11 cellular contexts compared by ENCODE assay signal in genomic region chr6:157867155-157867559, GRCh38. TPM values are rescaled to one million over a fixed set of nuclear protein-coding genes. Genes with fewer than 3 reads are reported as not detected.
A peak's percentile ranks its signal among the peaks of the same experiment; 100 is the strongest.
DNase-seq lines count a peak whose midpoint lies in the region; TF ChIP-seq lines count a peak whose summit lies in the region.
"Had no signal": no experiment of that assay in that cellular context is flagged by ENCODE, and none has a peak within 500 bp of the region (broad histone marks: within the 10 kb centered on the region; RNA-seq: fewer than 3 reads in every experiment).

No MANE protein-coding gene starts in this region.

- H3K4me3 Mint-ChIP-seq in MCF 10A (ENCODE audit: unreplicated experiment): no peak overlapping the region
- H3K4me3 Mint-ChIP-seq in activated CD4-positive, alpha-beta T cell treated with anti-CD3 and anti-CD28 coated beads, Interleukin-2, amount 10 ng/mL, durations not matched to agents 7 days and 5 days: no peak overlapping the region

- H3K36me3 ChIP-seq in breast epithelium (no peaks in the 10 kb centered on the region), uterus (no peaks in the 10 kb centered on the region)

- H3K27me3 Mint-ChIP-seq in MCF 10A (ENCODE audit: insufficient read depth, unreplicated experiment): no peaks in the 10 kb centered on the region
- H3K27me3 Mint-ChIP-seq in activated CD4-positive, alpha-beta T cell treated with anti-CD3 and anti-CD28 coated beads, Interleukin-2, amount 10 ng/mL, durations not matched to agents 7 days and 5 days: peaks cover 16% of the 10 kb centered on the region

- TF ChIP-seq POLR2A in breast epithelium (IDR thresholded peaks at IDR 0.05): no peak
- TF ChIP-seq POLR2A in uterus (IDR thresholded peaks at IDR 0.05): no peak

- H3K27me3 ChIP-seq in breast epithelium (no peaks in the 10 kb centered on the region), uterus (no peaks in the 10 kb centered on the region)
- H3K27me3 ChIP-seq: body of pancreas had no signal

- H3K27ac ChIP-seq in breast epithelium: peak overlapping the region in 1 of 2 donors; percentile 2
- peak overlapping the region; percentile 33 to 39 for H3K27ac ChIP-seq in uterus
- H3K27ac ChIP-seq: body of pancreas had no signal

- intact Hi-C loops in MCF 10A (cut with micrococcal nuclease) (no loop called here), breast epithelium (cut with DNase I; ENCODE audit: low total_unique reads) (loop anchor here (1.0 kb wide), 1 partner anchor 32 kb away; no protein-coding TSS in a partner anchor), uterus (cut with DNase I; ENCODE audit: low total_unique reads) (no loop called here)

- H3K4me1 Mint-ChIP-seq in MCF 10A (ENCODE audit: insufficient read depth, unreplicated experiment): peaks cover 27% of the 10 kb centered on the region
- H3K4me1 Mint-ChIP-seq in activated CD4-positive, alpha-beta T cell treated with anti-CD3 and anti-CD28 coated beads, Interleukin-2, amount 10 ng/mL, durations not matched to agents 7 days and 5 days: peaks cover 11% of the 10 kb centered on the region

- H3K4me1 ChIP-seq in breast epithelium: peaks cover 0 to 2% of the 10 kb centered on the region in 2 donors
- peaks cover 7 to 27% of the 10 kb centered on the region in 2 donors for H3K4me1 ChIP-seq in uterus

- CTCF ChIA-PET in MCF 10A (lab: Yijun Ruan, JAX): interaction anchor here (1.0 to 1.4 kb wide), 2 partner anchors 110 to 200 kb away, joined by 4 to 6 read pairs; no protein-coding TSS in a partner anchor
- CTCF ChIA-PET in activated CD4-positive, alpha-beta T cell treated with anti-CD3 and anti-CD28 coated beads, Interleukin-2, amount 10 ng/mL, durations not matched to agents 7 days and 5 days (lab: Charles Lee): interaction anchor here (1.2 kb wide), 1 partner anchor 16 kb away, joined by 3 read pairs; no protein-coding TSS in a partner anchor

- no peaks in the 10 kb centered on the region for H3K36me3 Mint-ChIP-seq in MCF 10A (ENCODE audit: insufficient read depth, unreplicated experiment)
- peaks cover 4% of the 10 kb centered on the region for H3K36me3 Mint-ChIP-seq in activated CD4-positive, alpha-beta T cell treated with anti-CD3 and anti-CD28 coated beads, Interleukin-2, amount 10 ng/mL, durations not matched to agents 7 days and 5 days (ENCODE audit: low read depth)

- peak; percentile 59 for DNase-seq in MCF 10A (ENCODE audit: unreplicated experiment)
- no peak for DNase-seq in breast epithelium (ENCODE audit: low spot score in 2 of 2)
- DNase-seq in activated CD4-positive, alpha-beta T cell treated with anti-CD3 and anti-CD28 coated beads, Interleukin-2, amount 10 ng/mL, durations not matched to agents 7 days and 5 days: peak; percentile 26
- DNase-seq in fibroblast of the aortic adventitia (ENCODE audit: low read depth): peak; percentile 62
- DNase-seq in uterus: no peak
- no peak for DNase-seq in hypothalamus (lab: John Stamatoyannopoulos, UW)
- no peak for DNase-seq in COR-L47 (lab: John Stamatoyannopoulos, UW)
- no peak for DNase-seq in amygdala (lab: John Stamatoyannopoulos, UW)
- DNase-seq: body of pancreas, Calu3, MV-4-11 had no signal

- POLR2A ChIA-PET in MCF 10A (lab: Yijun Ruan, JAX): interaction anchor here (0.9 to 1.6 kb wide), 2 partner anchors 23 to 33 kb away, joined by 3 to 6 read pairs; no protein-coding TSS in a partner anchor
- POLR2A ChIA-PET in activated CD4-positive, alpha-beta T cell treated with anti-CD3 and anti-CD28 coated beads, Interleukin-2, amount 10 ng/mL, durations not matched to agents 7 days and 5 days (lab: Charles Lee): no interaction called here

- BruUV-seq in MCF 10A (replicated peaks; lab: Mats Ljungman, UMichigan): no TSS peak

- no peak overlapping the region for H3K4me3 ChIP-seq in breast epithelium
- no peak overlapping the region for H3K4me3 ChIP-seq in fibroblast of the aortic adventitia (ENCODE audit: low read depth, low read length)
- no peak overlapping the region for H3K4me3 ChIP-seq in uterus
- H3K4me3 ChIP-seq: body of pancreas had no signal

- H3K9me3 Mint-ChIP-seq in MCF 10A (ENCODE audit: unreplicated experiment): no peaks in the 10 kb centered on the region
- no peaks in the 10 kb centered on the region for H3K9me3 Mint-ChIP-seq in activated CD4-positive, alpha-beta T cell treated with anti-CD3 and anti-CD28 coated beads, Interleukin-2, amount 10 ng/mL, durations not matched to agents 7 days and 5 days

- TF ChIP-seq CTCF in MCF 10A (IDR thresholded peaks at IDR 0.05; ENCODE audit: unreplicated experiment) (no peak), breast epithelium (IDR thresholded peaks at IDR 0.05) (no peak), fibroblast of the aortic adventitia (IDR thresholded peaks at IDR 0.05; ENCODE audit: insufficient read depth, low read length) (no peak), uterus (IDR thresholded peaks at IDR 0.05) (no peak)

- H3K9me3 ChIP-seq in breast epithelium (no peaks in the 10 kb centered on the region), uterus (no peaks in the 10 kb centered on the region)
- H3K9me3 ChIP-seq: body of pancreas had no signal

- H3K27ac Mint-ChIP-seq in MCF 10A (ENCODE audit: low read depth, unreplicated experiment): no peak overlapping the region
- peak overlapping the region; percentile 14 for H3K27ac Mint-ChIP-seq in activated CD4-positive, alpha-beta T cell treated with anti-CD3 and anti-CD28 coated beads, Interleukin-2, amount 10 ng/mL, durations not matched to agents 7 days and 5 days

RNA-seq across cellular contexts. Expression of gene SNX9, which starts 44.1 kb away (rescaled TPM):
- total RNA-seq in MCF 10A (2022) (33.1 and 37.4 TPM in 2 replicates), breast epithelium (10 to 100 TPM; 61.6 to 83.2 (median 75.7) TPM), fibroblast of the aortic adventitia (ENCODE audit: low replicate concordance) (108 and 182 TPM in 2 replicates), uterus (10 to 100 TPM; 31.0 to 65.9 (median 50.5) TPM)
- 10 to 100 TPM in 1 of 2 experiments, 1 to 10 TPM in 1; 9.4 to 10.7 TPM for total RNA-seq in activated CD4-positive, alpha-beta T cell treated with anti-CD3 and anti-CD28 coated beads, Interleukin-2, amount 10 ng/mL, durations not matched to agents 7 days and 5 days

Comparison
In these comparisons a context has a peak if more than half of its experiments do, and no peak if none do; other contexts are left out.
1. DNase-seq: peak in MCF 10A (single experiment), activated CD4-positive, alpha-beta T cell treated with anti-CD3 and anti-CD28 coated beads, Interleukin-2, amount 10 ng/mL, durations not matched to agents 7 days and 5 days (single experiment) and fibroblast of the aortic adventitia (single experiment); none in breast epithelium (0 of 2), uterus (0 of 2), hypothalamus (0 of 51), COR-L47 (single experiment) and amygdala (0 of 56).